ENCODE assay signal across 8 cellular contexts in the genomic region with DNA sequence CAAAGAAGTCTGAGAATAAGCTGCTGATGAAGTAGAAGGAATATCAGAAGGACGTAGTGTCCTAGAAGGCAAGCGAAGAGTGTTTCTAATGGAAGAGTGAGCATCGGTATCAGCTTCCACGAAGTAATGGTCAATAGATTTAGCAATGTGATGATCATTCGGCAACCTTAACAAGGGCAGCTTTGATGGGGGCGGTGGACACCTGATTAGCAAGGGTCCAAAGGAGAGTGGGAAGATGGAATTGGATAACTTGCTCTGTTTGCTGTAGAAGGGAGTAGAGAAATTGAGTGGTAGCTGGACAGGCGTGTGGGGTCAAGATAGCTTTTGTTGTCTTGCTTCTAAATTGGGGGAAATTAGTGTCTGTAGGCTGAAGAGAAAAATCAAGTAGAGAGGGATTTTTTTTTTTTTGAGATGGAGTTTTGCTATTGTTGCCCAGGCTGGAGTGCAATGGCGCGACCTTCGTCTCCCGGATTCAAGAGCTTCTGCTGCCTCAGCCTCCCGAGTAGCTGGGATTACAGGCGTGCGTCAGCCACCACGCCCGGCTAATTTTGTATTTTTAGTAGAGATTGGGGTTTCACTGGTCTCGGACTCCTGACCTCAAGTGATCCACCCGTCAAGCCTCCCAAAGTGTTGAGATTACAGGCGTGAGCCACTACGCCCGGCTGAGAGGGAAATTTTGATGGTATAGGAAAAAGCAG. TPM values are rescaled to one million over a fixed set of nuclear protein-coding genes. Genes with fewer than 3 reads are reported as not detected.
DNase-seq lines count a peak whose midpoint lies in the region; ATAC-seq, FAIRE-seq and TF ChIP-seq lines count a peak whose summit lies in the region.
"Had no signal": no experiment of that assay in that cellular context is flagged by ENCODE, and none has a peak within 500 bp of the region (broad histone marks: within the 10 kb centered on the region; RNA-seq: fewer than 3 reads in every experiment).

No MANE protein-coding gene starts in this region.

- H3K9ac ChIP-seq in HCT116 (ENCODE audit: low read length): peak overlapping the region; percentile 44; the same call in 1 of the 2 replicates

- H3K4me1 ChIP-seq in HCT116 (ENCODE audit: control insufficient read depth in 1 of 2, insufficient read depth in 2 of 2, low read length in 2 of 2): peaks cover 32 to 71% of the 10 kb centered on the region in 2 experiments
- H3K4me1 ChIP-seq in prostate gland (replicated peaks): no peaks in the 10 kb centered on the region

- no peaks in the 10 kb centered on the region for H3K9me2 ChIP-seq in HCT116 (ENCODE audit: insufficient read depth)

- TF ChIP-seq RAD21 in HCT116 (IDR thresholded peaks at IDR 0.05; ENCODE audit: low read depth): no peak

- no peak for FAIRE-seq in bronchial epithelial cell (lab: Jason Lieb, UNC)

- H3K9me3 ChIP-seq in HCT116 (ENCODE audit: control insufficient read depth in 1 of 2, insufficient read depth in 1 of 2, low read depth in 1 of 2, low read length in 2 of 2) (no peaks in the 10 kb centered on the region), prostate gland (no peaks in the 10 kb centered on the region)

- peak overlapping the region; percentile 77 for H3K4me2 ChIP-seq in HCT116 (ENCODE audit: low read length)

- ATAC-seq in HCT116 (no peak), HG03520 (IDR thresholded peaks at IDR 0.05; ENCODE audit: unreplicated experiment) (no peak), GM19455 (IDR thresholded peaks at IDR 0.05; ENCODE audit: unreplicated experiment) (no peak)

- H4K20me1 ChIP-seq in HCT116 (ENCODE audit: insufficient read depth): 0 out of 2 replicates have a peak, but pooled peaks cover 6% of the 10 kb centered on the region

- BruUV-seq in HCT116 (replicated peaks; lab: Mats Ljungman, UMichigan): no TSS peak

- DNase-seq in HCT116 (ENCODE audit: low read depth, low spot score) (no peak), bronchial epithelial cell (ENCODE audit: low read depth) (no peak), prostate gland (ENCODE audit: low spot score) (no peak), GM10266 (ENCODE audit: extremely low spot score) (no peak)

- POLR2A ChIA-PET in HCT116 (lab: Charles Lee): interaction anchor here (2.2 to 3.7 kb wide), 2 partner anchors 14 to 36 kb away, joined by 6 to 25 read pairs; a partner anchor contains a TSS

- H2AFZ ChIP-seq in HCT116 (ENCODE audit: low read depth, low read length, poor library complexity, severe bottlenecking): peak overlapping the region; percentile 70

- intact Hi-C loops in HCT116 (cut with micrococcal nuclease) (loop anchor here (2.0 to 5.0 kb wide), 3 partner anchors 17 to 85 kb away; no protein-coding TSS in a partner anchor), prostate gland (cut with DNase I) (no loop called here)

- H3K4me3 ChIP-seq in HCT116 (replicated peaks in 1 of 2; ENCODE audit: low read depth in 1 of 2, low read length in 2 of 2): peak overlapping the region in 1 of 2 experiments; percentile 33; a peak in 1 of 4 replicates
- H3K4me3 ChIP-seq in bronchial epithelial cell (ENCODE audit: low read depth, low read length): peak overlapping the region; percentile 14
- no peak overlapping the region for H3K4me3 ChIP-seq in prostate gland

- RAD21 ChIA-PET in HCT116 (lab: Charles Lee; ENCODE audit: low non-redundant PET in 1 of 2, low total read pairs in 2 of 2, uncharacterized antibody in 2 of 2, unreplicated experiment in 2 of 2): interaction anchor here in 1 of 2 experiments (0.6 kb wide), 1 partner anchor 110 kb away, joined by 3 read pairs; a partner anchor contains a TSS

- no peak for TF ChIP-seq CTCF in HCT116 (IDR thresholded peaks at IDR 0.05 in 2 of 3, conservative IDR thresholded peaks at IDR 0.05 in 1 of 3; ENCODE audit: borderline replicate concordance in 1 of 3, insufficient read depth in 1 of 3, low read depth in 2 of 3, low read length in 2 of 3)
- TF ChIP-seq CTCF in bronchial epithelial cell (IDR thresholded peaks at IDR 0.05; ENCODE audit: insufficient read depth, low read length, severe bottlenecking): no peak
- no peak for TF ChIP-seq CTCF in prostate gland (IDR thresholded peaks at IDR 0.05)
- no peak for TF ChIP-seq CTCF in GM10266 (IDR thresholded peaks at IDR 0.05; ENCODE audit: control insufficient read depth, insufficient read depth, low read depth, missing control alignments)

- peaks cover 3 to 21% of the 10 kb centered on the region in 2 experiments for H3K36me3 ChIP-seq in HCT116 (ENCODE audit: control insufficient read depth in 1 of 2, insufficient read depth in 2 of 2, low read length in 2 of 2)
- H3K36me3 ChIP-seq in bronchial epithelial cell (ENCODE audit: control insufficient read depth, insufficient read depth, low read length): peaks cover 21% of the 10 kb centered on the region
- peaks cover 13 to 24% of the 10 kb centered on the region in 2 donors for H3K36me3 ChIP-seq in prostate gland

- H3K27me3 ChIP-seq in HCT116 (ENCODE audit: insufficient read depth, low read length) (no peaks in the 10 kb centered on the region), bronchial epithelial cell (ENCODE audit: control insufficient read depth, insufficient read depth, low read length) (no peaks in the 10 kb centered on the region), prostate gland (replicated peaks; ENCODE audit: insufficient read depth) (no peaks in the 10 kb centered on the region)

- H3K27ac ChIP-seq in HCT116 (ENCODE audit: low read depth, low read length) (peak overlapping the region; percentile 16), prostate gland (peak overlapping the region; percentile 92 to 94)

- WGBS in prostate gland: 25% methylated on average over 21 of the region's 21 CpGs

- CTCF ChIA-PET in HCT116 (lab: Charles Lee): interaction anchor here (1.4 to 2.8 kb wide), 3 partner anchors 11 to 64 kb away, joined by 4 to 13 read pairs (median 7); no protein-coding TSS in a partner anchor

- no peak for TF ChIP-seq POLR2A in HCT116 (IDR thresholded peaks at IDR 0.05; ENCODE audit: borderline replicate concordance, extremely low read depth, insufficient read depth, insufficient read length)
- no peak for TF ChIP-seq POLR2A in prostate gland (IDR thresholded peaks at IDR 0.05)

- H3K79me2 ChIP-seq in HCT116 (ENCODE audit: insufficient read depth, low read length): no peaks in the 10 kb centered on the region

TF ChIP-seq in HCT116, 20 proteins besides CTCF, POLR2A, EP300 and RAD21 (continues in another document):
- TF ChIP-seq EGR1 (IDR thresholded peaks at IDR 0.05; ENCODE audit: low read depth) (no peak), YY1 (IDR thresholded peaks at IDR 0.05; ENCODE audit: extremely low read depth, insufficient replicate concordance, low read depth, low read length) (no peak), EZH2phosphoT487 (IDR thresholded peaks at IDR 0.05; ENCODE audit: borderline replicate concordance) (no peak)
- TF ChIP-seq, protein P1, sequence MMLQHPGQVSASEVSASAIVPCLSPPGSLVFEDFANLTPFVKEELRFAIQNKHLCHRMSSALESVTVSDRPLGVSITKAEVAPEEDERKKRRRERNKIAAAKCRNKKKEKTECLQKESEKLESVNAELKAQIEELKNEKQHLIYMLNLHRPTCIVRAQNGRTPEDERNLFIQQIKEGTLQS (IDR thresholded peaks at IDR 0.05): no peak
- TF ChIP-seq, protein P2, sequence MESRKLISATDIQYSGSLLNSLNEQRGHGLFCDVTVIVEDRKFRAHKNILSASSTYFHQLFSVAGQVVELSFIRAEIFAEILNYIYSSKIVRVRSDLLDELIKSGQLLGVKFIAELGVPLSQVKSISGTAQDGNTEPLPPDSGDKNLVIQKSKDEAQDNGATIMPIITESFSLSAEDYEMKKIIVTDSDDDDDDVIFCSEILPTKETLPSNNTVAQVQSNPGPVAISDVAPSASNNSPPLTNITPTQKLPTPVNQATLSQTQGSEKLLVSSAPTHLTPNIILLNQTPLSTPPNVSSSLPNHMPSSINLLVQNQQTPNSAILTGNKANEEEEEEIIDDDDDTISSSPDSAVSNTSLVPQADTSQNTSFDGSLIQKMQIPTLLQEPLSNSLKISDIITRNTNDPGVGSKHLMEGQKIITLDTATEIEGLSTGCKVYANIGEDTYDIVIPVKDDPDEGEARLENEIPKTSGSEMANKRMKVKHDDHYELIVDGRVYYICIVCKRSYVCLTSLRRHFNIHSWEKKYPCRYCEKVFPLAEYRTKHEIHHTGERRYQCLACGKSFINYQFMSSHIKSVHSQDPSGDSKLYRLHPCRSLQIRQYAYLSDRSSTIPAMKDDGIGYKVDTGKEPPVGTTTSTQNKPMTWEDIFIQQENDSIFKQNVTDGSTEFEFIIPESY (IDR thresholded peaks at IDR 0.05; ENCODE audit: extremely low read depth, insufficient replicate concordance, low read length): no peak

RNA-seq across cellular contexts. Expression of a gene that starts 13.9 kb away (rescaled TPM):
- total RNA-seq in HCT116 (2021; ENCODE audit: unreplicated experiment) (0.61 TPM), bronchial epithelial cell (0.13 and 1.3 TPM in 2 replicates), prostate gland (under 1 TPM in 1 of 2 donors, not detected in 1; 0.34 TPM)
- 0.10 and 0.12 TPM in 2 replicates for polyA plus RNA-seq in HCT116 (2012)
- total RNA-seq: renal cortical epithelial cell had no signal

RNA-seq across cellular contexts. Expression of a gene that starts 14.4 kb away (rescaled TPM):
- total RNA-seq in HCT116 (2021; ENCODE audit: unreplicated experiment) (87.6 TPM), bronchial epithelial cell (21.9 and 26.4 TPM in 2 replicates), prostate gland (100 to 1,000 TPM; 119 to 142 TPM)
- 102 and 166 TPM in 2 replicates for polyA plus RNA-seq in HCT116 (2012)

RNA-seq across cellular contexts. Expression of a gene that starts 19.5 kb away (rescaled TPM):
- total RNA-seq in HCT116 (2021; ENCODE audit: unreplicated experiment) (3.5 TPM), bronchial epithelial cell (1.3 and 2.0 TPM in 2 replicates), prostate gland (1 to 10 TPM in 1 of 2 donors, not detected in 1; 2.4 TPM)
- 4.4 and 4.8 TPM in 2 replicates for polyA plus RNA-seq in HCT116 (2012)
- total RNA-seq: NCI-H460, renal cortical epithelial cell had no signal

RNA-seq across cellular contexts. Expression of a gene that starts 25.0 kb away (rescaled TPM):
- 35.9 TPM for total RNA-seq in HCT116 (2021; ENCODE audit: unreplicated experiment)
- polyA plus RNA-seq in HCT116 (2012): 44.1 and 53.0 TPM in 2 replicates
- total RNA-seq in bronchial epithelial cell: 2.1 and 4.4 TPM in 2 replicates
- total RNA-seq in prostate gland: 10 to 100 TPM; 34.2 to 65.2 TPM

RNA-seq across cellular contexts. Expression of a gene that starts 38.4 kb away (rescaled TPM):
- total RNA-seq in HCT116 (2021; ENCODE audit: unreplicated experiment) (30.1 TPM), bronchial epithelial cell (20.2 and 24.2 TPM in 2 replicates), prostate gland (10 to 100 TPM in 1 of 2 donors, 1 to 10 TPM in 1; 8.6 to 13.9 TPM)
- 30.8 and 40.9 TPM in 2 replicates for polyA plus RNA-seq in HCT116 (2012)
